Comparison of ENCODE assay signal across 12 cellular contexts in genomic region chr14:103849151-103850013, GRCh38. TPM values are rescaled to one million over a fixed set of nuclear protein-coding genes. Genes with fewer than 3 reads are reported as not detected.
DNase-seq lines count a peak whose midpoint lies in the region; ATAC-seq, FAIRE-seq and TF ChIP-seq lines count a peak whose summit lies in the region.
"Had no signal": no experiment of that assay in that cellular context is flagged by ENCODE, and none has a peak within 500 bp of the region (broad histone marks: within the 10 kb centered on the region; RNA-seq: fewer than 3 reads in every experiment).

No MANE protein-coding gene starts in this region.

- CTCF ChIA-PET in CD8-positive, alpha-beta T cell (lab: Charles Lee) = interaction anchor here (0.8 to 1.3 kb wide), 2 partner anchors 41 to 61 kb away, joined by 3 to 6 read pairs; no protein-coding TSS in a partner anchor
- CTCF ChIA-PET in RWPE1 (lab: Yijun Ruan, JAX) = no interaction called here

- no peaks in the 10 kb centered on the region for H3K27me3 Mint-ChIP-seq in CD8-positive, alpha-beta T cell (ENCODE audit: low read depth)
- H3K27me3 Mint-ChIP-seq in endothelial cell (ENCODE audit: unreplicated experiment) = peaks cover 14% of the 10 kb centered on the region
- H3K27me3 Mint-ChIP-seq in neural progenitor cell (ENCODE audit: insufficient read depth, low read depth) = peaks cover 27% of the 10 kb centered on the region

- peaks cover 24% of the 10 kb centered on the region for H3F3A ChIP-seq in neural progenitor cell (ENCODE audit: low read depth)

- no peaks in the 10 kb centered on the region for H3K9me3 Mint-ChIP-seq in CD8-positive, alpha-beta T cell
- H3K9me3 Mint-ChIP-seq in endothelial cell (ENCODE audit: unreplicated experiment) = no peaks in the 10 kb centered on the region
- H3K9me3 Mint-ChIP-seq in neural progenitor cell = no peaks in the 10 kb centered on the region

- FAIRE-seq in RCC 7860 (lab: Jason Lieb, UNC) = no peak
- FAIRE-seq: TTC549 had no signal

- no peak overlapping the region for H3K9ac ChIP-seq in neural progenitor cell

- no peaks in the 10 kb centered on the region for H3K36me3 ChIP-seq in CD8-positive, alpha-beta T cell (ENCODE audit: insufficient read depth, low read length)
- no peaks in the 10 kb centered on the region for H3K36me3 ChIP-seq in neural progenitor cell

- H3K4me3 ChIP-seq in CD8-positive, alpha-beta T cell (ENCODE audit: low read depth, low read length) = no peak overlapping the region
- H3K4me3 ChIP-seq in neural progenitor cell = no peak overlapping the region

- H3K27ac ChIP-seq in CD8-positive, alpha-beta T cell (ENCODE audit: low read depth, low read length) = no peak overlapping the region
- H3K27ac ChIP-seq in RWPE1 (peak overlapping the region; percentile 88), neural progenitor cell (no peak overlapping the region)

- no peak for TF ChIP-seq CTCF in CD8-positive, alpha-beta T cell (IDR thresholded peaks at IDR 0.05)
- TF ChIP-seq CTCF in RWPE1 (conservative IDR thresholded peaks at IDR 0.05; ENCODE audit: low read depth) (no peak), endothelial cell (IDR thresholded peaks at IDR 0.05; ENCODE audit: unreplicated experiment) (no peak), neural progenitor cell (IDR thresholded peaks at IDR 0.05) (no peak)

- no peaks in the 10 kb centered on the region for H3K27me3 ChIP-seq in CD8-positive, alpha-beta T cell (ENCODE audit: insufficient read depth, low read length)
- peaks cover 50% of the 10 kb centered on the region for H3K27me3 ChIP-seq in neural progenitor cell

- no peaks in the 10 kb centered on the region for H3K79me2 ChIP-seq in neural progenitor cell (ENCODE audit: low read depth)

- peak overlapping the region; percentile 79 for H3K4me3 Mint-ChIP-seq in CD8-positive, alpha-beta T cell
- H3K4me3 Mint-ChIP-seq in endothelial cell (ENCODE audit: unreplicated experiment) (peak overlapping the region; percentile 87), neural progenitor cell (peak overlapping the region; percentile 83)

- intact Hi-C loops in CD8-positive, alpha-beta T cell (cut with DNase I, micrococcal nuclease) = loop anchor here (5.0 kb wide), 3 partner anchors 42 to 1257 kb away; partner anchors contain the start of gene RCOR1 (in 1 of the 2)

- POLR2A ChIA-PET in CD8-positive, alpha-beta T cell (lab: Charles Lee) = interaction anchor here (1.2 kb wide), 1 partner anchor 288 kb away, joined by 4 read pairs; the partner anchor contains the start of gene BAG5
- POLR2A ChIA-PET in RWPE1 (lab: Yijun Ruan, JAX; ENCODE audit: low non-redundant PET) = no interaction called here

- peaks cover 4% of the 10 kb centered on the region for H3K36me3 Mint-ChIP-seq in CD8-positive, alpha-beta T cell
- peaks cover 5% of the 10 kb centered on the region for H3K36me3 Mint-ChIP-seq in endothelial cell (ENCODE audit: low read depth, unreplicated experiment)
- H3K36me3 Mint-ChIP-seq in neural progenitor cell = no peaks in the 10 kb centered on the region

- no peak for ATAC-seq in CD8-positive, alpha-beta T cell

- H3K9me3 ChIP-seq in CD8-positive, alpha-beta T cell (ENCODE audit: low read length) = no peaks in the 10 kb centered on the region
- no peaks in the 10 kb centered on the region for H3K9me3 ChIP-seq in neural progenitor cell (ENCODE audit: low read depth)

- H3K4me2 ChIP-seq in neural progenitor cell = no peak overlapping the region

- H3K4me1 Mint-ChIP-seq in CD8-positive, alpha-beta T cell (ENCODE audit: low read depth) = peaks cover 20% of the 10 kb centered on the region
- H3K4me1 Mint-ChIP-seq in endothelial cell (ENCODE audit: unreplicated experiment) (peaks cover 22% of the 10 kb centered on the region), neural progenitor cell (peaks cover 18% of the 10 kb centered on the region)

- peaks cover 14% of the 10 kb centered on the region for H3K4me1 ChIP-seq in CD8-positive, alpha-beta T cell (ENCODE audit: insufficient read depth, low read length)
- peaks cover 6% of the 10 kb centered on the region for H3K4me1 ChIP-seq in neural progenitor cell

- H2AFZ ChIP-seq in neural progenitor cell (replicated peaks) = no peak overlapping the region

- H4K20me1 ChIP-seq in neural progenitor cell (ENCODE audit: low read depth) = peaks cover 15% of the 10 kb centered on the region

- H3K27ac Mint-ChIP-seq in CD8-positive, alpha-beta T cell = peak overlapping the region; percentile 22
- H3K27ac Mint-ChIP-seq in endothelial cell (ENCODE audit: unreplicated experiment) (no peak overlapping the region), neural progenitor cell (no peak overlapping the region)

- no peak for DNase-seq in CD8-positive, alpha-beta T cell
- DNase-seq in RWPE1 (ENCODE audit: low spot score) = no peak
- no peak for DNase-seq in endothelial cell (ENCODE audit: low spot score)
- no peak for DNase-seq in neural progenitor cell (ENCODE audit: low spot score)
- DNase-seq in MV-4-11 (lab: John Stamatoyannopoulos, UW) = no peak
- no peak for DNase-seq in NCI-H82 (lab: John Stamatoyannopoulos, UW)
- no peak for DNase-seq in RCC 7860 (ENCODE audit: low spot score)
- DNase-seq in ureter (ENCODE audit: low spot score) = no peak
- DNase-seq: activated gamma-delta T cell, MM.1S, NCI-H345 had no signal

RNA-seq across cellular contexts. Expression of gene PPP1R13B, which starts 2.0 kb away (rescaled TPM):
- 10 to 100 TPM; 20.9 to 22.6 TPM for total RNA-seq in CD8-positive, alpha-beta T cell
- total RNA-seq in endothelial cell (ENCODE audit: unreplicated experiment) (63.9 TPM), neural progenitor cell (ENCODE audit: low replicate concordance) (2.4 and 2.5 TPM in 2 replicates), ureter (94.4 TPM)
